In the genomic region with DNA sequence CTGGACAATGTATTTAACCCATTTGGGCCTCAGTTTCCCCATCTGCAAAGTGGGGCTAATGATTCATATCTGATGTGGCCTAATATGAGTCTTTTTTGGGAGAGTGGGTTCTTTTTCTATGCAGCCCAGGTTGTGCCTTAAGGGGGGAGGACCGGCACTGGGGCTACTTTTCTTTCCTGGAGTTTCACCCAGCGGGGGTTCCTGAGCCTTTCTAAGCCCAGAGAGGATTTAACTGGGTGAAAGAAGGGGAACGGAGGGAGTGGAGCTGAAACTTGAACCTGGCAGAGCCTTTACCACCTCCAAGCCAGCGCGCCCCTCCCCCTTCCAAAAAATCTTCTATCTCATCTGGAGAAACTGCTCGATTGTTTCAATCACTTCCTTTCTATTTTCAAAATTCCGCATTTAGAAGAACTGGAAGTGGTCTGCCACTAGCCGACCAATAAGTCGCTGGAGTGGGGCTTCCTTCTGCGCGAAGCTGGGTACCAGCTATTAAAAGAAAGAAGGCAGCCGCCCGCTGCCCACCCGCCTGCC, we compare ENCODE assay signal across 13 cellular contexts.
DNase-seq lines count a peak whose midpoint lies in the region; ATAC-seq, FAIRE-seq and TF ChIP-seq lines count a peak whose summit lies in the region.
"Had no signal": no experiment of that assay in that cellular context is flagged by ENCODE, and none has a peak within 500 bp of the region (broad histone marks: within the 10 kb centered on the region; RNA-seq: fewer than 3 reads in every experiment).

No MANE protein-coding gene starts in this region.

- no peak overlapping the region for H3K27ac ChIP-seq in iPS-20b (ENCODE audit: low read length)
- H3K27ac ChIP-seq in gastrocnemius medialis = no peak overlapping the region

- H3K4me1 ChIP-seq in HAP-1 = no peaks in the 10 kb centered on the region
- H3K4me1 ChIP-seq in iPS-20b (ENCODE audit: insufficient read depth, low read length) = peaks cover 9% of the 10 kb centered on the region; the same call in 1 of the 2 replicates
- peaks cover 8 to 15% of the 10 kb centered on the region in 2 donors for H3K4me1 ChIP-seq in gastrocnemius medialis

- no peak for TF ChIP-seq CTCF in gastrocnemius medialis (IDR thresholded peaks at IDR 0.05 in 4 of 5, conservative IDR thresholded peaks at IDR 0.05 in 1 of 5)

- TF ChIP-seq POLR2A in gastrocnemius medialis (IDR thresholded peaks at IDR 0.05) = no peak

- DNase-seq in HAP-1 (ENCODE audit: low spot score in 2 of 2) (no peak), gastrocnemius medialis (no peak), DMS153 treated with DMSO at 0.1 percent for 48 hours (lab: John Stamatoyannopoulos, UW; ENCODE audit: unreplicated experiment) (no peak), HTR-8/SVneo (ENCODE audit: insufficient read length, low spot score) (no peak), NCI-H345 treated with DMSO at 0.1 percent for 48 hours (lab: John Stamatoyannopoulos, UW; ENCODE audit: unreplicated experiment) (no peak)
- DNase-seq: activated CD4-positive, alpha-beta T cell treated with anti-CD3 and anti-CD28 coated beads, Interleukin-2, amount 10 ng/mL, durations not matched to agents 7 days and 5 days; HCEC 1CT; NCI-H187 treated with DMSO at 0.1 percent for 48 hours; SHP77 treated with DMSO at 0.1 percent for 48 hours had no signal

- H3K4me3 ChIP-seq in HAP-1 (peak overlapping the region; percentile 16), iPS-20b (ENCODE audit: low read length) (peak overlapping the region; percentile 76; the same call in 1 of the 2 replicates), gastrocnemius medialis (peak overlapping the region; percentile 57 to 92 (median 66))

- peaks cover 25% of the 10 kb centered on the region for H3K27me3 Mint-ChIP-seq in activated T-helper 17 cell treated with anti-CD3 and anti-CD28 coated beads, Interleukin-2, amount 50 U/mL, for 72 hours

- intact Hi-C loops in gastrocnemius medialis (cut with DNase I; ENCODE audit: low total_unique reads) = no loop called here

- ATAC-seq in activated T-helper 17 cell treated with anti-CD3 and anti-CD28 coated beads, Interleukin-2, amount 50 U/mL, for 72 hours (replicated peaks) = no peak
- no peak for ATAC-seq in gastrocnemius medialis
- no peak for ATAC-seq in GM21447 (IDR thresholded peaks at IDR 0.05; ENCODE audit: unreplicated experiment)

- H3K9me3 Mint-ChIP-seq in activated T-helper 17 cell treated with anti-CD3 and anti-CD28 coated beads, Interleukin-2, amount 50 U/mL, for 72 hours = no peaks in the 10 kb centered on the region
- H3K9me3 Mint-ChIP-seq: activated CD4-positive, alpha-beta T cell treated with anti-CD3 and anti-CD28 coated beads, Interleukin-2, amount 10 ng/mL, durations not matched to agents 7 days and 5 days had no signal

- H3K27me3 ChIP-seq in HAP-1 (ENCODE audit: low read depth) = peaks cover 47% of the 10 kb centered on the region
- H3K27me3 ChIP-seq in iPS-20b (ENCODE audit: insufficient read depth, low read length) = peaks cover 71% of the 10 kb centered on the region
- H3K27me3 ChIP-seq in gastrocnemius medialis = peaks cover 0 to 5% (median 0%) of the 10 kb centered on the region in 3 donors
- H3K27me3 ChIP-seq: adrenal gland had no signal

- peak overlapping the region; percentile 26 for H3K4me3 Mint-ChIP-seq in activated T-helper 17 cell treated with anti-CD3 and anti-CD28 coated beads, Interleukin-2, amount 50 U/mL, for 72 hours
- H3K4me3 Mint-ChIP-seq: activated CD4-positive, alpha-beta T cell treated with anti-CD3 and anti-CD28 coated beads, Interleukin-2, amount 10 ng/mL, durations not matched to agents 7 days and 5 days had no signal

- no peak for FAIRE-seq in HTR-8/SVneo (lab: Jason Lieb, UNC)

- H3K9me3 ChIP-seq in HAP-1 (no peaks in the 10 kb centered on the region), iPS-20b (ENCODE audit: insufficient read depth, low read depth, low read length) (no peaks in the 10 kb centered on the region), gastrocnemius medialis (no peaks in the 10 kb centered on the region)
- H3K9me3 ChIP-seq: adrenal gland had no signal

- no peak overlapping the region for H3K9ac ChIP-seq in iPS-20b (ENCODE audit: low read depth, low read length)

- no peak overlapping the region for H3K27ac Mint-ChIP-seq in activated T-helper 17 cell treated with anti-CD3 and anti-CD28 coated beads, Interleukin-2, amount 50 U/mL, for 72 hours
- H3K27ac Mint-ChIP-seq: activated CD4-positive, alpha-beta T cell treated with anti-CD3 and anti-CD28 coated beads, Interleukin-2, amount 10 ng/mL, durations not matched to agents 7 days and 5 days had no signal

- H3K36me3 ChIP-seq in HAP-1 (replicated peaks) (no peaks in the 10 kb centered on the region), iPS-20b (ENCODE audit: insufficient read depth, low read depth, low read length) (no peaks in the 10 kb centered on the region), gastrocnemius medialis (no peaks in the 10 kb centered on the region)
- H3K36me3 ChIP-seq: adrenal gland had no signal

- peaks cover 6% of the 10 kb centered on the region for H3K4me1 Mint-ChIP-seq in activated T-helper 17 cell treated with anti-CD3 and anti-CD28 coated beads, Interleukin-2, amount 50 U/mL, for 72 hours

- H3K36me3 Mint-ChIP-seq in activated T-helper 17 cell treated with anti-CD3 and anti-CD28 coated beads, Interleukin-2, amount 50 U/mL, for 72 hours (ENCODE audit: low read depth) = no peaks in the 10 kb centered on the region

- in situ Hi-C loops in HAP-1 (cut with MboI; ENCODE audit: low sequenced_read_pairs) (no loop called here), gastrocnemius medialis (cut with MboI; ENCODE audit: low sequenced_read_pairs in 4 of 4) (no loop called here)

Comparison
In these comparisons a context has a peak if more than half of its experiments do, and no peak if none do; other contexts are left out.
1. H3K4me3 ChIP-seq: peak in every context shown above with its lines; median percentile 76 in iPS-20b; 66 in gastrocnemius medialis; 16 in HAP-1.